Comparison of ENCODE assay signal across 14 cellular contexts in the genomic region with DNA sequence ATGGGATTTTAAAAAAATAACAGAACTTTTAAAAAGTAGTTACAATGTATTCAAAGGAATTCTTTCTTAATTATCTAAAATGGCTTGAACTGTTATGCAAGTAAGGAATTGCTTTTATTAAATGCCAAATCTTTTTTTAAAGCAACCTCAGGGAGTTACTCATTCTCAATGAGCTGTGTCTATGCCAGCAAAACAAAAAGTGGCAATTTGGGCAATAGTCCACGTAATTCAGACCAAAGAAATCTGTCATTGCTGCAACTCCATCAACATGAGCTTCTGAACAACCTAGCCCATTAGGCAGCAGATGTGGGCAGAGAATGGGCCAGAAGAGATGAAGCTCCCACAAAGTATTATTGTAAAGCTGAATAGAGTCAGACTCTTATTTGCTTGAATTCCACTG.
"Had no signal": no experiment of that assay in that cellular context is flagged by ENCODE, and none has a peak within 500 bp of the region (broad histone marks: within the 10 kb centered on the region; RNA-seq: fewer than 3 reads in every experiment).

No MANE protein-coding gene starts in this region.

- H3K27ac ChIP-seq: cardiac muscle cell, testis, uterus had no signal

- DNase-seq: activated CD4-positive, alpha-beta T cell treated with anti-CD3 and anti-CD28 coated beads, Interleukin-2, amount 50 U/mL, for 1 hour; activated CD4-positive, CD25-positive, alpha-beta regulatory T cell; effector CD4-positive, alpha-beta T cell; glutamatergic neuron; mucosa of descending colon; natural killer cell; stimulated activated CD4-positive, alpha-beta T cell treated with anti-CD3 and anti-CD28 coated beads, Interleukin-12 subunit alpha, Interleukin-12 subunit beta, amount 100 ng/mL, for 4 hours; stimulated activated naive CD8-positive, alpha-beta T cell treated with anti-CD3 and anti-CD28 coated beads, Interleukin-15, Interleukin-2, amounts not matched to agents 100 U/mL and 50 U/mL, for 24 hours; T-helper 2 cell; testis; uterus had no signal

- H3K36me3 ChIP-seq: cardiac muscle cell, uterus had no signal

- H3K4me1 ChIP-seq: testis, uterus had no signal

- H3K27me3 ChIP-seq: testis, uterus had no signal

- H3K4me3 ChIP-seq: cardiac muscle cell, mucosa of descending colon, testis, uterus had no signal

- ATAC-seq: activated naive CD4-positive, alpha-beta T cell treated with anti-CD3 and anti-CD28 coated beads, Interleukin-2, amount 50 U/mL, for 72 hours; mucosa of descending colon; natural killer cell; sciatic nerve; stimulated activated naive CD8-positive, alpha-beta T cell treated with anti-CD3 and anti-CD28 coated beads, Interleukin-15, Interleukin-2, amounts not matched to agents 100 U/mL and 50 U/mL, for 24 hours had no signal

- H3K9me3 ChIP-seq: mucosa of descending colon, testis, uterus had no signal
